24 cellular contexts compared by ENCODE assay signal in genomic region chr1:38787041-38787440, GRCh38.
A peak's percentile ranks its signal among the peaks of the same experiment; 100 is the strongest.
DNase-seq lines count a peak whose midpoint lies in the region; ATAC-seq and TF ChIP-seq lines count a peak whose summit lies in the region.
"Had no signal": no experiment of that assay in that cellular context is flagged by ENCODE, and none has a peak within 500 bp of the region (broad histone marks: within the 10 kb centered on the region; RNA-seq: fewer than 3 reads in every experiment).

No MANE protein-coding gene starts in this region.

- H3K36me3 ChIP-seq in SJCRH30 = no peaks in the 10 kb centered on the region
- H3K36me3 ChIP-seq: MG63 had no signal

- H3K27ac ChIP-seq in SJCRH30 = peak overlapping the region; percentile 98
- H3K27ac ChIP-seq: 22Rv1 had no signal

- H3K9me3 Mint-ChIP-seq in type B pancreatic cell = no peaks in the 10 kb centered on the region
- H3K9me3 Mint-ChIP-seq in T-cell = peaks cover 0 to 1% (median 0%) of the 10 kb centered on the region in 3 donors
- H3K9me3 Mint-ChIP-seq: CD4-positive, alpha-beta T cell; HFFc6 had no signal

- H3K27ac Mint-ChIP-seq in type B pancreatic cell (no peak overlapping the region), T-cell (no peak overlapping the region)
- H3K27ac Mint-ChIP-seq: CD4-positive, alpha-beta T cell; HFFc6 had no signal

- no peaks in the 10 kb centered on the region for H3K9me3 ChIP-seq in SJCRH30 (replicated peaks)
- H3K9me3 ChIP-seq: MG63 had no signal

- H3K36me3 Mint-ChIP-seq in type B pancreatic cell (no peaks in the 10 kb centered on the region), T-cell (no peaks in the 10 kb centered on the region)

- peak; percentile 87 for DNase-seq in DMS 273 (lab: John Stamatoyannopoulos, UW; ENCODE audit: unreplicated experiment)
- DNase-seq in DMS 273 treated with DMSO at 0.1 percent for 48 hours (lab: John Stamatoyannopoulos, UW) = no peak
- DNase-seq in SJCRH30 = peak; percentile 88 to 92
- peak; percentile 32 for DNase-seq in islet precursor cell
- peak; percentile 42 for DNase-seq in type B pancreatic cell (ENCODE audit: extremely low spot score, unreplicated experiment)
- no peak for DNase-seq in iPS-NIHi11 (ENCODE audit: low spot score)
- DNase-seq in T-cell = no peak
- DNase-seq in T1000 (lab: John Stamatoyannopoulos, UW) = no peak
- DNase-seq: CD4-positive, alpha-beta T cell; EL; GDM1; HFFc6; KG1; MG63; NCI-H1105 treated with DMSO at 0.1 percent for 48 hours; NCI-H2029; NCI-H446 treated with DMSO at 0.1 percent for 48 hours; NCI-H526; NCI-H82; NK-92 treated with Interleukin-12 subunit alpha and Interleukin-12 subunit beta, amount 100 ng/mL, for 24 hours; PC-3 had no signal

- H3K4me1 ChIP-seq in SJCRH30 = peaks cover 63% of the 10 kb centered on the region

- POLR2A ChIA-PET in T-cell (lab: Charles Lee) = no interaction called here

- H3K4me1 Mint-ChIP-seq in type B pancreatic cell (ENCODE audit: unreplicated experiment) (peaks cover 25% of the 10 kb centered on the region), T-cell (no peaks in the 10 kb centered on the region)

- H3K4me3 Mint-ChIP-seq in type B pancreatic cell (no peak overlapping the region), T-cell (no peak overlapping the region)
- H3K4me3 Mint-ChIP-seq: CD4-positive, alpha-beta T cell; HFFc6 had no signal

- no peak for TF ChIP-seq CTCF in type B pancreatic cell (conservative IDR thresholded peaks at IDR 0.05)

- CTCF ChIA-PET in T-cell (lab: Charles Lee) = no interaction called here

- H3K4me3 ChIP-seq in SJCRH30 = no peak overlapping the region
- H3K4me3 ChIP-seq: GM12878, MG63 had no signal

- H3K27me3 ChIP-seq in SJCRH30 = no peaks in the 10 kb centered on the region

- ATAC-seq in T-cell (replicated peaks in 1 of 4) = no peak
- ATAC-seq: GM12878, PC-3, Right ventricle myocardium inferior had no signal

- H3K27me3 Mint-ChIP-seq in type B pancreatic cell (peaks cover 82% of the 10 kb centered on the region), T-cell (peaks cover 75 to 77% of the 10 kb centered on the region in 2 donors)

Comparison
In these comparisons a context has a peak if more than half of its experiments do, and no peak if none do; other contexts are left out.
1. DNase-seq: peak in DMS 273 (single experiment), SJCRH30 (2 of 2), islet precursor cell (single experiment) and type B pancreatic cell (single experiment); none in DMS 273 treated with DMSO at 0.1 percent for 48 hours (single experiment), iPS-NIHi11 (single experiment), T-cell (0 of 34) and T1000 (single experiment).